In the genomic region with DNA sequence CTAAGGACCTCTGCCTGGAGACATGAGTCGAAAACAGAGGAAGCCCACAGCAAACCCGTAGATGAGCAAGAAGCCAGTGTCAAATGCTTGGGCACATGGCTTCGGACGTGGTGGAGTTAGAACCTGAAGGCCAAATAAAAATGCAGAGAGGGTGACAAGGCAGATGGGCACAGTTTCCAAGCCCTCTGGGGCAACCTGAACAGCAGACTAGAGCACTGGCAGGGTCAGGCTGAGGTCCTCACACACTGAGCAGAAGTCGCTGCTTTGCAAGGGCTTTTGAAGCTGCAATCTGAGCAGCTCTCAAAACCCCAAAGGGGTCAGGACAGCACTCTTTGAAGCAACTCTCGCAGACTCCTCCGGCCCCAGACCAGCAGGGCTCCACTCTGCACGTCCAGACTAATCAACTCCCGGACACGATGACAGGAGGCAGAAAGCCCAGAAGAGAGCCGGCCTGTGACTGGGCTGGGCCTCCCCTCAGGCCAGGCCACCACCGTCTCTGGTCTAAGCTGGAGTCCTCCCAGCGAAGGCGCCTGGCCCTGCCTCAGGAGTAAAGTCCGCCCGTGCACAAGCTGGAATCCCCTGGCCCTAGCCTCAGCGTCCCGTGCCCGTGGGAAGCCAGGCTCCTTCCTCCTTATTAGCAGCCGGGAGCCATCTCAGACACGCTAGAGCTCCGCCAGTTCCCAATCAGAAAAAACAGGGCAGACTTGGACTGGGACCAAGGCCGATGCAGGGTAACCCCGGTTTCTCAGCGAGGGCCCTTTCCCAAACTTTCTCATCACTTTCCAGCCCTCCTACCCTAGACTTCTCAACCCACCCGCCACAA, we compare ENCODE assay signal across 8 cellular contexts. TPM values are rescaled to one million over a fixed set of nuclear protein-coding genes. Genes with fewer than 3 reads are reported as not detected.
DNase-seq lines count a peak whose midpoint lies in the region; ATAC-seq, FAIRE-seq and TF ChIP-seq lines count a peak whose summit lies in the region.

No MANE protein-coding gene starts in this region.

- FAIRE-seq in D721Med (lab: Jason Lieb, UNC): no peak

- H3K27me3 Mint-ChIP-seq in Calu3 (ENCODE audit: unreplicated experiment) (no peaks in the 10 kb centered on the region), IgD-negative memory B cell (no peaks in the 10 kb centered on the region)
- H3K27me3 Mint-ChIP-seq in activated naive CD4-positive, alpha-beta T cell treated with anti-CD3 and anti-CD28 coated beads, Interleukin-2, amount 50 U/mL, for 24 hours: no peaks in the 10 kb centered on the region

- H3K36me3 Mint-ChIP-seq in Calu3 (ENCODE audit: insufficient read depth, unreplicated experiment) (peaks cover 33% of the 10 kb centered on the region), IgD-negative memory B cell (no peaks in the 10 kb centered on the region)
- no peaks in the 10 kb centered on the region for H3K36me3 Mint-ChIP-seq in activated naive CD4-positive, alpha-beta T cell treated with anti-CD3 and anti-CD28 coated beads, Interleukin-2, amount 50 U/mL, for 24 hours

- intact Hi-C loops in Calu3 (cut with micrococcal nuclease; ENCODE audit: unreplicated experiment): no loop called here
- intact Hi-C loops in head of caudate nucleus (cut with DNase I): loop anchor here (2.0 kb wide), 1 partner anchor 67 kb away; a partner anchor contains a TSS

- no peak for ATAC-seq in GM21381 (IDR thresholded peaks at IDR 0.05; ENCODE audit: unreplicated experiment)

- H3K4me1 Mint-ChIP-seq in Calu3 (ENCODE audit: low read depth, unreplicated experiment) (peaks cover 11% of the 10 kb centered on the region), IgD-negative memory B cell (peaks cover 19 to 40% (median 28%) of the 10 kb centered on the region in 3 donors)
- H3K4me1 Mint-ChIP-seq in activated naive CD4-positive, alpha-beta T cell treated with anti-CD3 and anti-CD28 coated beads, Interleukin-2, amount 50 U/mL, for 24 hours: peaks cover 45% of the 10 kb centered on the region

- DNase-seq in Calu3: no peak
- DNase-seq in head of caudate nucleus: peak in 40 of 42 donors; percentile 33 to 77 (median 56)
- DNase-seq in nucleus accumbens (lab: John Stamatoyannopoulos, UW): peak in 46 of 56 donors; percentile 20 to 70 (median 44)
- DNase-seq in D721Med (ENCODE audit: insufficient read length, low spot score): no peak
- no peak for DNase-seq in NCI-H128 (lab: John Stamatoyannopoulos, UW; ENCODE audit: unreplicated experiment)

- TF ChIP-seq CTCF in Calu3 (IDR thresholded peaks at IDR 0.05; ENCODE audit: unreplicated experiment): no peak
- TF ChIP-seq CTCF in D721Med (IDR thresholded peaks at IDR 0.05; ENCODE audit: insufficient read depth, missing control alignments): no peak

- H3K9me3 Mint-ChIP-seq in Calu3 (ENCODE audit: low read depth, unreplicated experiment) (no peaks in the 10 kb centered on the region), IgD-negative memory B cell (no peaks in the 10 kb centered on the region)
- H3K9me3 Mint-ChIP-seq in activated naive CD4-positive, alpha-beta T cell treated with anti-CD3 and anti-CD28 coated beads, Interleukin-2, amount 50 U/mL, for 24 hours: no peaks in the 10 kb centered on the region

- CTCF ChIA-PET in Calu3 (lab: Charles Lee): interaction anchor here (0.9 kb wide), 1 partner anchor 15 kb away, joined by 5 read pairs; no protein-coding TSS in a partner anchor

- no TSS peak for BruUV-seq in Calu3 (replicated peaks; lab: Mats Ljungman, UMichigan)

- H3K27ac Mint-ChIP-seq in Calu3 (ENCODE audit: unreplicated experiment) (peak overlapping the region; percentile 77), IgD-negative memory B cell (peak overlapping the region; percentile 89 to 99 (median 98))
- peak overlapping the region; percentile 85 for H3K27ac Mint-ChIP-seq in activated naive CD4-positive, alpha-beta T cell treated with anti-CD3 and anti-CD28 coated beads, Interleukin-2, amount 50 U/mL, for 24 hours

- peak overlapping the region; percentile 84 for H3K4me3 Mint-ChIP-seq in Calu3 (ENCODE audit: low read depth, unreplicated experiment)
- H3K4me3 Mint-ChIP-seq in IgD-negative memory B cell: peak overlapping the region; percentile 89 to 98 (median 96)
- H3K4me3 Mint-ChIP-seq in activated naive CD4-positive, alpha-beta T cell treated with anti-CD3 and anti-CD28 coated beads, Interleukin-2, amount 50 U/mL, for 24 hours: peak overlapping the region; percentile 94

RNA-seq across cellular contexts. Expression of a gene that starts 0.9 kb away (rescaled TPM):
- 46.7 and 50.6 TPM in 2 replicates for total RNA-seq in Calu3 (2022)
- 96.1 TPM for polyA plus RNA-seq in IgD-negative memory B cell

RNA-seq across cellular contexts. Expression of a gene that starts 14.1 kb away (rescaled TPM):
- total RNA-seq in Calu3 (2022): 43.3 and 46.0 TPM in 2 replicates
- 28.7 TPM for polyA plus RNA-seq in IgD-negative memory B cell

RNA-seq across cellular contexts. Expression of a gene that starts 14.3 kb away (rescaled TPM):
- total RNA-seq in Calu3 (2022): 91.4 and 95.1 TPM in 2 replicates
- polyA plus RNA-seq in IgD-negative memory B cell: 139 TPM

RNA-seq across cellular contexts. Expression of a gene that starts 31.9 kb away (rescaled TPM):
- total RNA-seq in Calu3 (2022): not detected in 2 replicates
- polyA plus RNA-seq in IgD-negative memory B cell: not detected

RNA-seq across cellular contexts. Expression of a gene that starts 40.2 kb away (rescaled TPM):
- not detected in 2 replicates for total RNA-seq in Calu3 (2022)
- polyA plus RNA-seq in IgD-negative memory B cell: not detected

Comparison
In these comparisons a context has a peak if more than half of its experiments do, and no peak if none do; other contexts are left out.
1. DNase-seq: peak in head of caudate nucleus (40 of 42) and nucleus accumbens (46 of 56); none in Calu3 (single experiment), D721Med (single experiment) and NCI-H128 (single experiment).
2. Peak in every context shown above with its lines, with median percentiles within 50 percentile points of each other: H3K27ac Mint-ChIP-seq and H3K4me3 Mint-ChIP-seq.